ENCODE assay signal across 16 cellular contexts in genomic region chr7:40027545-40027944, GRCh38.
DNase-seq lines count a peak whose midpoint lies in the region; ATAC-seq and TF ChIP-seq lines count a peak whose summit lies in the region.
"Had no signal": no experiment of that assay in that cellular context is flagged by ENCODE, and none has a peak within 500 bp of the region (broad histone marks: within the 10 kb centered on the region; RNA-seq: fewer than 3 reads in every experiment).

No MANE protein-coding gene starts in this region.

- H4K5ac ChIP-seq in H9 (ENCODE audit: insufficient read length, low read depth, low read length) = no peak overlapping the region

- no peak overlapping the region for H3K4ac ChIP-seq in H9 (ENCODE audit: low read depth, low read length)

- H2AK5ac ChIP-seq in H9 (ENCODE audit: insufficient read length, low read length) = no peak overlapping the region

- H3K4me1 ChIP-seq in H9 (ENCODE audit: insufficient read depth, low read length) (no peaks in the 10 kb centered on the region), iPS-18a (ENCODE audit: control insufficient read depth, low read depth, low read length) (no peaks in the 10 kb centered on the region)
- H3K4me1 ChIP-seq: BE2C, Caco-2 had no signal

- no peak overlapping the region for H4K91ac ChIP-seq in H9 (ENCODE audit: insufficient read length, low read depth, low read length)

- no peak overlapping the region for H3K27ac Mint-ChIP-seq in activated T-cell treated with anti-CD3 and anti-CD28 coated beads, Interleukin-2, amount 50 U/mL, for 72 hours
- peak overlapping the region; percentile 11 to 73 (median 18); a peak in 4 of 7 replicates for H3K27ac Mint-ChIP-seq in H9
- H3K27ac Mint-ChIP-seq in stimulated activated effector memory CD8-positive, alpha-beta T cell treated with anti-CD3 and anti-CD28 coated beads, Interleukin-12 subunit alpha, Interleukin-12 subunit beta, amount 100 ng/mL, for 72 hours = no peak overlapping the region

- peaks cover 18% of the 10 kb centered on the region for H3K4me1 Mint-ChIP-seq in activated T-cell treated with anti-CD3 and anti-CD28 coated beads, Interleukin-2, amount 50 U/mL, for 72 hours (ENCODE audit: low read depth)
- H3K4me1 Mint-ChIP-seq in H9 = peaks cover 0 to 5% of the 10 kb centered on the region in 2 experiments; a peak in 2 of 4 replicates
- H3K4me1 Mint-ChIP-seq in stimulated activated effector memory CD8-positive, alpha-beta T cell treated with anti-CD3 and anti-CD28 coated beads, Interleukin-12 subunit alpha, Interleukin-12 subunit beta, amount 100 ng/mL, for 72 hours = peaks cover 27% of the 10 kb centered on the region

- peaks cover 0 to 5% of the 10 kb centered on the region in 2 donors for H3K36me3 Mint-ChIP-seq in activated T-cell treated with anti-CD3 and anti-CD28 coated beads, Interleukin-2, amount 50 U/mL, for 72 hours (ENCODE audit: insufficient read depth in 2 of 2)
- H3K36me3 Mint-ChIP-seq in H9 (ENCODE audit: insufficient read depth in 1 of 3, low read depth in 3 of 3) = peaks cover 9 to 42% (median 16%) of the 10 kb centered on the region in 3 experiments; a peak in 6 of 7 replicates
- peaks cover 75% of the 10 kb centered on the region for H3K36me3 Mint-ChIP-seq in stimulated activated effector memory CD8-positive, alpha-beta T cell treated with anti-CD3 and anti-CD28 coated beads, Interleukin-12 subunit alpha, Interleukin-12 subunit beta, amount 100 ng/mL, for 72 hours

- H3K23me2 ChIP-seq in H9 (ENCODE audit: insufficient read length, low read depth, low read length, poor library complexity, severe bottlenecking) = no peaks in the 10 kb centered on the region

- H4K8ac ChIP-seq in H9 (replicated peaks; ENCODE audit: insufficient read length, low read depth, low read length) = no peak overlapping the region

- H2BK20ac ChIP-seq in H9 (ENCODE audit: low read depth, low read length, poor library complexity, severe bottlenecking) = no peak overlapping the region

- H2BK5ac ChIP-seq in H9 (ENCODE audit: insufficient read length, low read length) = no peak overlapping the region

- H3K9ac ChIP-seq in H9 (ENCODE audit: extremely low read depth, insufficient read length, low read length) = no peak overlapping the region
- no peak overlapping the region for H3K9ac ChIP-seq in iPS-18a (ENCODE audit: low read length)
- H3K9ac ChIP-seq: GM23248 had no signal

- no peak overlapping the region for H3K56ac ChIP-seq in H9 (ENCODE audit: insufficient read length, low read depth, low read length)

- no peak overlapping the region for H3K4me3 ChIP-seq in iPS-18a (ENCODE audit: low read length)
- H3K4me3 ChIP-seq: GM23248 had no signal

- H3K79me1 ChIP-seq in H9 (ENCODE audit: insufficient read depth, low read depth, low read length, poor library complexity, severe bottlenecking) = no peaks in the 10 kb centered on the region

- H3K27ac ChIP-seq in H9 (ENCODE audit: insufficient read length, low read depth, low read length) (no peak overlapping the region), iPS-18a (ENCODE audit: low read length) (peak overlapping the region; percentile 4)
- H3K27ac ChIP-seq: C4-2B, GM23248 had no signal

- no CpG with 5 or more reads among the region's 4 CpGs for WGBS in H9 (ENCODE audit: extremely low coverage, insufficient read length, low lambda C conversion rate)

- no peaks in the 10 kb centered on the region for H3K27me3 Mint-ChIP-seq in activated T-cell treated with anti-CD3 and anti-CD28 coated beads, Interleukin-2, amount 50 U/mL, for 72 hours (ENCODE audit: low read depth)
- no peaks in the 10 kb centered on the region for H3K27me3 Mint-ChIP-seq in H9 (ENCODE audit: low read depth)
- H3K27me3 Mint-ChIP-seq: CD8-positive, alpha-beta memory T cell had no signal

- H2BK12ac ChIP-seq in H9 (ENCODE audit: insufficient read length, low read depth, low read length) = no peak overlapping the region

- H3K79me2 ChIP-seq in H9 (ENCODE audit: insufficient read depth, low read length) = no peaks in the 10 kb centered on the region

- no peaks in the 10 kb centered on the region for H3K9me3 ChIP-seq in H9 (ENCODE audit: control insufficient read depth, low read depth, low read length)
- H3K9me3 ChIP-seq in iPS-18a (ENCODE audit: control insufficient read depth, low read depth, low read length) = no peaks in the 10 kb centered on the region
- H3K9me3 ChIP-seq: BE2C, Caco-2 had no signal

- H4K20me1 ChIP-seq in H9 (ENCODE audit: control insufficient read depth, insufficient read depth, insufficient read length) = no peaks in the 10 kb centered on the region

- TF ChIP-seq CTCF in H9 (conservative IDR thresholded peaks at IDR 0.05) = no peak

- H2BK15ac ChIP-seq in H9 (ENCODE audit: low read depth, low read length) = no peak overlapping the region

- DNase-seq in activated T-cell treated with anti-CD3 and anti-CD28 coated beads, Interleukin-2, amount 50 U/mL, for 72 hours = no peak
- no peak for DNase-seq in activated T-cell treated with anti-CD3 and anti-CD28 coated beads, Interleukin-2, amount 50 U/mL, for 48 hours
- DNase-seq in H9 (no peak), 8988T (no peak)
- no peak for DNase-seq in stimulated activated effector memory CD8-positive, alpha-beta T cell treated with anti-CD3 and anti-CD28 coated beads, Interleukin-12 subunit alpha, Interleukin-12 subunit beta, amount 100 ng/mL, for 72 hours (ENCODE audit: low spot score in 2 of 2)
- DNase-seq: BE2C; Caco-2; CD8-positive, alpha-beta memory T cell; DND-41; GDM1; GM23248; H7 had no signal

- H3K4me3 Mint-ChIP-seq in activated T-cell treated with anti-CD3 and anti-CD28 coated beads, Interleukin-2, amount 50 U/mL, for 72 hours = no peak overlapping the region
- H3K4me3 Mint-ChIP-seq in H9 = no peak overlapping the region
- H3K4me3 Mint-ChIP-seq in stimulated activated effector memory CD8-positive, alpha-beta T cell treated with anti-CD3 and anti-CD28 coated beads, Interleukin-12 subunit alpha, Interleukin-12 subunit beta, amount 100 ng/mL, for 72 hours = no peak overlapping the region
- H3K4me3 Mint-ChIP-seq: CD8-positive, alpha-beta memory T cell had no signal

- no peak overlapping the region for H2AFZ ChIP-seq in H9 (ENCODE audit: low read length)
- H2AFZ ChIP-seq: GM23248 had no signal

- no peak overlapping the region for H3K18ac ChIP-seq in H9 (ENCODE audit: insufficient read length, low read depth, low read length)

- no peaks in the 10 kb centered on the region for H3K36me3 ChIP-seq in iPS-18a (ENCODE audit: control insufficient read depth, low read depth, low read length)
- H3K36me3 ChIP-seq: BE2C had no signal

- H3K23ac ChIP-seq in H9 (ENCODE audit: insufficient read length, low read depth, low read length) = no peak overlapping the region

- H2BK120ac ChIP-seq in H9 (ENCODE audit: low read depth, low read length, poor library complexity, severe bottlenecking) = no peak overlapping the region

- ATAC-seq in activated T-cell treated with anti-CD3 and anti-CD28 coated beads, Interleukin-2, amount 50 U/mL, for 72 hours (replicated peaks in 1 of 2) = peak; percentile 41 to 49
- peak; percentile 45 for ATAC-seq in stimulated activated effector memory CD8-positive, alpha-beta T cell treated with anti-CD3 and anti-CD28 coated beads, Interleukin-12 subunit alpha, Interleukin-12 subunit beta, amount 100 ng/mL, for 72 hours
- ATAC-seq in HG02623 (IDR thresholded peaks at IDR 0.05; ENCODE audit: unreplicated experiment) (no peak), HG02588 (IDR thresholded peaks at IDR 0.05; ENCODE audit: unreplicated experiment) (no peak)

- no peaks in the 10 kb centered on the region for H3K27me3 ChIP-seq in H9 (ENCODE audit: insufficient read depth, low read length)
- H3K27me3 ChIP-seq in iPS-18a (ENCODE audit: control insufficient read depth, insufficient read depth, low read length) = no peaks in the 10 kb centered on the region
- H3K27me3 ChIP-seq: BE2C had no signal

- no peak overlapping the region for H3K4me2 ChIP-seq in H9 (ENCODE audit: insufficient read depth, insufficient read length, low read length)

- no peak overlapping the region for H3T11ph ChIP-seq in H9 (ENCODE audit: low read length)

- H3K9me3 Mint-ChIP-seq in activated T-cell treated with anti-CD3 and anti-CD28 coated beads, Interleukin-2, amount 50 U/mL, for 72 hours = no peaks in the 10 kb centered on the region
- no peaks in the 10 kb centered on the region; a peak in 1 of 5 replicates for H3K9me3 Mint-ChIP-seq in H9
- H3K9me3 Mint-ChIP-seq in stimulated activated effector memory CD8-positive, alpha-beta T cell treated with anti-CD3 and anti-CD28 coated beads, Interleukin-12 subunit alpha, Interleukin-12 subunit beta, amount 100 ng/mL, for 72 hours = no peaks in the 10 kb centered on the region
- H3K9me3 Mint-ChIP-seq: CD8-positive, alpha-beta memory T cell had no signal

- no peak overlapping the region for H3K14ac ChIP-seq in H9 (ENCODE audit: insufficient read depth, low read length)

Comparison
In these comparisons a context has a peak if more than half of its experiments do, and no peak if none do; other contexts are left out.
1. ATAC-seq: peak in activated T-cell treated with anti-CD3 and anti-CD28 coated beads, Interleukin-2, amount 50 U/mL, for 72 hours (2 of 2) and stimulated activated effector memory CD8-positive, alpha-beta T cell treated with anti-CD3 and anti-CD28 coated beads, Interleukin-12 subunit alpha, Interleukin-12 subunit beta, amount 100 ng/mL, for 72 hours (single experiment); none in HG02623 (single experiment) and HG02588 (single experiment).
2. H3K27ac Mint-ChIP-seq: peak in H9 (3 of 3); none in activated T-cell treated with anti-CD3 and anti-CD28 coated beads, Interleukin-2, amount 50 U/mL, for 72 hours (single experiment) and stimulated activated effector memory CD8-positive, alpha-beta T cell treated with anti-CD3 and anti-CD28 coated beads, Interleukin-12 subunit alpha, Interleukin-12 subunit beta, amount 100 ng/mL, for 72 hours (single experiment).